In genomic region chr2:84894758-84895520, GRCh38 we compare ENCODE assay signal across 8 cellular contexts. TPM values are rescaled to one million over a fixed set of nuclear protein-coding genes. Genes with fewer than 3 reads are reported as not detected.
DNase-seq lines count a peak whose midpoint lies in the region; ATAC-seq and TF ChIP-seq lines count a peak whose summit lies in the region.

No MANE protein-coding gene starts in this region.

- H3K9me3 Mint-ChIP-seq in nephron, result no peaks in the 10 kb centered on the region

- peak overlapping the region in 2 of 3 experiments; percentile 30 to 72 for H3K27ac Mint-ChIP-seq in nephron

- TF ChIP-seq CTCF in GM12865 (IDR thresholded peaks at IDR 0.05; ENCODE audit: insufficient read depth, low read depth, low read length, missing control alignments), result no peak
- TF ChIP-seq CTCF in nephron (IDR thresholded peaks at IDR 0.05; ENCODE audit: unreplicated experiment in 3 of 3), result no peak
- no peak for TF ChIP-seq CTCF in lower leg skin (IDR thresholded peaks at IDR 0.05)

- peaks cover 49% of the 10 kb centered on the region for H3K4me1 ChIP-seq in adipocyte (ENCODE audit: control insufficient read depth, insufficient read depth, low read length)

- H3K36me3 ChIP-seq in adipocyte (ENCODE audit: control insufficient read depth, insufficient read depth, low read length, severe bottlenecking), result no peaks in the 10 kb centered on the region

- no peaks in the 10 kb centered on the region for H3K27me3 Mint-ChIP-seq in nephron (ENCODE audit: low read depth)

- H3K4me1 Mint-ChIP-seq in nephron, result peaks cover 50% of the 10 kb centered on the region

- H3K27me3 ChIP-seq in adipocyte (replicated peaks; ENCODE audit: control insufficient read depth, insufficient read depth, low read length), result no peaks in the 10 kb centered on the region

- no peak for TF ChIP-seq POLR2A in lower leg skin (IDR thresholded peaks at IDR 0.05)

- DNase-seq in GM12865 (ENCODE audit: low read depth) (peak; percentile 41), LHCN-M2 (ENCODE audit: low read depth) (peak; percentile 87), adipocyte (ENCODE audit: low read depth) (peak; percentile 79), mesenteric fat pad (ENCODE audit: low spot score) (no peak), SIG-M5 (lab: John Stamatoyannopoulos, UW) (no peak), lower leg skin (ENCODE audit: low spot score in 2 of 2) (no peak)

- no peaks in the 10 kb centered on the region for H3K9me3 ChIP-seq in adipocyte (ENCODE audit: control insufficient read depth, low read length)

- H3K9ac ChIP-seq in adipocyte (ENCODE audit: low read length), result peak overlapping the region; percentile 70

- H3K4me3 ChIP-seq in GM12865 (ENCODE audit: low read depth, low read length) (no peak overlapping the region), adipocyte (ENCODE audit: low read length) (peak overlapping the region; percentile 21), lower leg skin (ENCODE audit: low read depth, poor library complexity, severe bottlenecking) (no peak overlapping the region)

- intact Hi-C loops in lower leg skin (cut with DNase I; ENCODE audit: low total_unique reads), result no loop called here

- no peaks in the 10 kb centered on the region for H3K36me3 Mint-ChIP-seq in nephron (ENCODE audit: low read depth)

- 42 to 56% methylated on average over 7 of the region's 7 CpGs for WGBS in lower leg skin, 2 donors

- H3K4me3 Mint-ChIP-seq in nephron, result no peak overlapping the region

- no peak for ATAC-seq in GM19035 (IDR thresholded peaks at IDR 0.05; ENCODE audit: unreplicated experiment)

RNA-seq across cellular contexts. Expression of gene TMSB10, which starts 10.5 kb away (rescaled TPM):
- 8,362 and 12,675 TPM in 2 replicates for total RNA-seq in LHCN-M2 (2014; rRNA removed)
- polyA plus RNA-seq in LHCN-M2 (2012), result 12,366 TPM
- total RNA-seq in mesenteric fat pad, result 1,485 TPM
- 1,000 to 10,000 TPM in 2 of 4 donors, 100 to 1,000 TPM in 2; 774 to 1,415 (median 1,103) TPM for total RNA-seq in lower leg skin

RNA-seq across cellular contexts. Expression of gene TRABD2A, which starts 14.1 kb away (rescaled TPM):
- total RNA-seq in LHCN-M2 (2014; rRNA removed) (9.7 and 14.8 TPM in 2 replicates), mesenteric fat pad (6.3 TPM), lower leg skin (1 to 10 TPM in 2 of 4 donors, under 1 TPM in 1, not detected in 1; 0.17 to 2.1 (median 1.5) TPM)
- 1.1 TPM for polyA plus RNA-seq in LHCN-M2 (2012)

Comparison
In these comparisons a context has a peak if more than half of its experiments do, and no peak if none do; other contexts are left out.
1. DNase-seq: peak in GM12865 (single experiment), LHCN-M2 (single experiment) and adipocyte (single experiment); none in mesenteric fat pad (single experiment), SIG-M5 (single experiment) and lower leg skin (0 of 2).